9 cellular contexts compared by ENCODE assay signal in genomic region chr20:38748863-38749153, GRCh38. TPM values are rescaled to one million over a fixed set of nuclear protein-coding genes. Genes with fewer than 3 reads are reported as not detected.
DNase-seq lines count a peak whose midpoint lies in the region; ATAC-seq, FAIRE-seq and TF ChIP-seq lines count a peak whose summit lies in the region.
"Had no signal": no experiment of that assay in that cellular context is flagged by ENCODE, and none has a peak within 500 bp of the region (broad histone marks: within the 10 kb centered on the region; RNA-seq: fewer than 3 reads in every experiment).

No MANE protein-coding gene starts in this region.

- H3K9me3 ChIP-seq in SJCRH30 (replicated peaks) (no peaks in the 10 kb centered on the region), mesodermal cell (ENCODE audit: control insufficient read depth, low read length) (no peaks in the 10 kb centered on the region), stomach (no peaks in the 10 kb centered on the region)

- peaks cover 4% of the 10 kb centered on the region; the same call in 1 of the 2 replicates for H3K4me1 ChIP-seq in SJCRH30
- peaks cover 5% of the 10 kb centered on the region for H3K4me1 ChIP-seq in mesodermal cell (ENCODE audit: control insufficient read depth, insufficient read depth, low read length, poor library complexity, severe bottlenecking)
- H3K4me1 ChIP-seq in stomach, result peaks cover 0 to 36% (median 20%) of the 10 kb centered on the region in 4 donors

- peak overlapping the region; percentile 51; the same call in 1 of the 2 replicates for H3K27ac ChIP-seq in SJCRH30
- no peak overlapping the region for H3K27ac ChIP-seq in mesodermal cell (ENCODE audit: low read depth, low read length, severe bottlenecking)
- H3K27ac ChIP-seq in stomach, result peak overlapping the region; percentile 87 to 94 (median 90)

- H3K36me3 ChIP-seq in SJCRH30 (0 out of 2 replicates have a peak, but pooled peaks cover 5% of the 10 kb centered on the region), bronchial epithelial cell (ENCODE audit: control insufficient read depth, insufficient read depth, low read length) (peaks cover 4% of the 10 kb centered on the region), mesodermal cell (ENCODE audit: control insufficient read depth, insufficient read depth, low read length) (peaks cover 24% of the 10 kb centered on the region), stomach (peaks cover 0 to 24% (median 19%) of the 10 kb centered on the region in 4 donors)

- H3K27me3 ChIP-seq in SJCRH30 (no peaks in the 10 kb centered on the region), bronchial epithelial cell (ENCODE audit: control insufficient read depth, insufficient read depth, low read length) (no peaks in the 10 kb centered on the region), stomach (peaks cover 0 to under 1% (median 0%) of the 10 kb centered on the region in 3 donors)

- no peak for FAIRE-seq in bronchial epithelial cell (lab: Jason Lieb, UNC)
- FAIRE-seq: TTC549 had no signal

- no peak for TF ChIP-seq POLR2A in stomach (IDR thresholded peaks at IDR 0.05)

- WGBS in mesodermal cell (ENCODE audit: insufficient coverage in 2 of 2), 2 experiments, result 0 to 2% methylated on average over 8 of the region's 9 CpGs
- 0 to 2% (median 1%) methylated on average over 9 of the region's 9 CpGs for WGBS in stomach, 5 donors

- TF ChIP-seq CTCF in bronchial epithelial cell (IDR thresholded peaks at IDR 0.05; ENCODE audit: insufficient read depth, low read length, severe bottlenecking), result no peak
- TF ChIP-seq CTCF in stomach (IDR thresholded peaks at IDR 0.05), result no peak

- ATAC-seq in GM18870 (IDR thresholded peaks at IDR 0.05; ENCODE audit: unreplicated experiment) (peak; percentile 24), HG03039 (IDR thresholded peaks at IDR 0.05; ENCODE audit: unreplicated experiment) (peak; percentile 15), GM18519 (IDR thresholded peaks at IDR 0.05; ENCODE audit: low FRiP score, unreplicated experiment) (no peak)

- H3K4me3 ChIP-seq in SJCRH30 (peak overlapping the region; percentile 95), bronchial epithelial cell (ENCODE audit: low read depth, low read length) (peak overlapping the region; percentile 93), mesodermal cell (ENCODE audit: extremely low read depth, insufficient read depth, low read length, poor library complexity, severe bottlenecking) (peak overlapping the region; percentile 89), stomach (peak overlapping the region; percentile 81 to 94 (median 92))

- intact Hi-C loops in stomach (cut with DNase I; ENCODE audit: low total_unique reads), result loop anchor here (5.0 kb wide), 1 partner anchor 102 kb away; no protein-coding TSS in a partner anchor

- DNase-seq in SJCRH30 (no peak), bronchial epithelial cell (ENCODE audit: low read depth) (peak; percentile 57), stomach (no peak), T1000 (lab: John Stamatoyannopoulos, UW) (no peak)

- no peak for TF ChIP-seq EP300 in stomach (IDR thresholded peaks at IDR 0.05)

RNA-seq across cellular contexts. Expression of gene ACTR5, which starts 0.5 kb away (rescaled TPM):
- total RNA-seq in SJCRH30 (2014; rRNA removed; shearing (Covaris generic)), result 21.1 and 22.2 TPM in 2 replicates
- total RNA-seq in bronchial epithelial cell (12.4 and 20.3 TPM in 2 replicates), stomach (10 to 100 TPM in 2 of 5 donors, 1 to 10 TPM in 3; 3.6 to 68.1 (median 8.4) TPM)
- polyA plus RNA-seq in mesodermal cell (2013, experiment 1 of 2), result 7.1 TPM
- 7.3 TPM for polyA plus RNA-seq in mesodermal cell (2013, experiment 2 of 2)
- polyA plus RNA-seq in stomach, result 1 to 10 TPM; 4.7 to 6.0 (median 5.7) TPM

RNA-seq across cellular contexts. Expression of gene SLC32A1, which starts 24.5 kb away (rescaled TPM):
- total RNA-seq in SJCRH30 (2014; rRNA removed; shearing (Covaris generic)), result not detected in 2 replicates
- total RNA-seq in bronchial epithelial cell (under 0.01 TPM in 1 of 2 replicates, not detected in the other), stomach (not detected)
- 0.29 TPM for polyA plus RNA-seq in mesodermal cell (2013, experiment 1 of 2)
- polyA plus RNA-seq in mesodermal cell (2013, experiment 2 of 2), result not detected
- not detected for polyA plus RNA-seq in stomach

RNA-seq across cellular contexts. Expression of gene PPP1R16B, which starts 56.7 kb away (rescaled TPM):
- total RNA-seq in SJCRH30 (2014; rRNA removed; shearing (Covaris generic)), result 34.0 and 36.5 TPM in 2 replicates
- total RNA-seq in bronchial epithelial cell, result 0.26 and 0.77 TPM in 2 replicates
- polyA plus RNA-seq in mesodermal cell (2013, experiment 1 of 2), result 5.4 TPM
- 3.6 TPM for polyA plus RNA-seq in mesodermal cell (2013, experiment 2 of 2)
- total RNA-seq in stomach, result 10 to 100 TPM in 3 of 5 donors, 1 to 10 TPM in 2; 5.2 to 18.7 (median 11.0) TPM
- 1 to 10 TPM; 1.2 to 1.5 (median 1.5) TPM for polyA plus RNA-seq in stomach
